ENCODE assay signal across 29 cellular contexts in the genomic region with DNA sequence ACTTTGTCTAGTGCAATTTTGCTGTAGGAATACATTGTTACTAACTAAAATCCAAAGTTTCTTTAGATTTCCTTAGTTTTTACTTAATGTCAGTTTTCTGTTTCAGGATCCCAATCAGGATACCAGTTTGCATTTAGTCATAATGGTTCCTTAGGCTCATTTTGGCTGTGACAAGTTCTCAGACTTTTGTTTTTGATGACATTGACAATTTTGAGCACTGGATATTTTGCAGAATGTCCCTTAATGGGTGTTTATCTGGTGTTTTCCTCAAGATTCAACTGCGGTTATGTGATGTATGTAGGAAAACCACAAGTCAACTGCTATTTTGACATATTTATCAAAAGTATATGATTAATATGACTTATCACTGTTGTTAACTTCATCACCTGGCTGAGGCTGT.
"Had no signal": no experiment of that assay in that cellular context is flagged by ENCODE, and none has a peak within 500 bp of the region (broad histone marks: within the 10 kb centered on the region; RNA-seq: fewer than 3 reads in every experiment).

No MANE protein-coding gene starts in this region.

- H3K27ac ChIP-seq: neural progenitor cell, ovary, parathyroid adenoma, psoas muscle, skin epidermis, spleen, suprapubic skin, testis, tibial artery, transverse colon, upper lobe of right lung, uterus had no signal

- H3K9ac ChIP-seq: neural progenitor cell, parathyroid adenoma had no signal

- H3K36me3 ChIP-seq: neural progenitor cell, ovary, spleen, suprapubic skin, tibial artery, transverse colon, upper lobe of right lung, uterus had no signal

- H3K4me1 ChIP-seq: neural progenitor cell, parathyroid adenoma, psoas muscle, spleen, suprapubic skin, testis, tibial artery, transverse colon, upper lobe of right lung, uterus had no signal

- H3K27me3 ChIP-seq: neural progenitor cell, ovary, spleen, suprapubic skin, testis, tibial artery, transverse colon, upper lobe of right lung, uterus had no signal

- H2AFZ ChIP-seq: neural progenitor cell, parathyroid adenoma had no signal

- H3K4me3 ChIP-seq: neural progenitor cell, ovary, psoas muscle, skin epidermis, smooth muscle cell, spleen, suprapubic skin, testis, tibial artery, transverse colon, upper lobe of right lung, uterus had no signal

- DNase-seq: naive thymus-derived CD8-positive, alpha-beta T cell; occipital lobe; ovary; posterior cingulate gyrus; psoas muscle; right cardiac atrium; spleen; stimulated activated CD4-positive, alpha-beta T cell treated with anti-CD3 and anti-CD28 coated beads, Interleukin-12 subunit alpha, Interleukin-12 subunit beta, amount 100 ng/mL, for 4 hours; stimulated activated CD4-positive, alpha-beta T cell treated with anti-CD3 and anti-CD28 coated beads, Interleukin-1b, Interleukin-23, amount 100 ng/mL, for 48 hours; stimulated activated CD4-positive, alpha-beta T cell treated with anti-CD3 and anti-CD28 coated beads, Interleukin-4, amount 100 ng/mL, for 1 hour; stimulated activated CD4-positive, alpha-beta T cell treated with anti-CD3 and anti-CD28 coated beads, Interleukin-4, amount 100 ng/mL, for 4 hours; stimulated activated CD8-positive, alpha-beta memory T cell treated with anti-CD3 and anti-CD28 coated beads, Interleukin-4, amount 100 ng/mL, for 48 hours; stimulated activated naive CD4-positive, alpha-beta T cell; stimulated activated naive CD8-positive, alpha-beta T cell treated with anti-CD3 and anti-CD28 coated beads, Interleukin-15, amount 100 ng/mL, for 72 hours; stimulated activated naive CD8-positive, alpha-beta T cell treated with anti-CD3 and anti-CD28 coated beads, Interleukin-15, Interleukin-2, amounts not matched to agents 100 U/mL and 50 U/mL, for 24 hours; substantia nigra; testis; tibial artery; transverse colon; upper lobe of right lung; uterus had no signal

- H3K9me3 ChIP-seq: ovary, psoas muscle, testis, tibial artery, transverse colon, upper lobe of right lung, uterus had no signal

- H3K79me2 ChIP-seq: parathyroid adenoma had no signal

- ATAC-seq: naive thymus-derived CD8-positive, alpha-beta T cell; natural killer cell treated with Interleukin-12 subunit alpha and Interleukin-12 subunit beta and Interleukin-15 and Interleukin-18, amount 100 ng/mL, for 72 hours; psoas muscle; right cardiac atrium; sciatic nerve; stimulated activated memory B cell treated with anti-CD40 and anti-IgM and Interleukin-4, amounts not matched to agents 10 μg/mL and 1 μg/mL and 100 μg/mL, for 72 hours; stimulated activated naive CD8-positive, alpha-beta T cell treated with anti-CD3 and anti-CD28 coated beads, Interleukin-15, amount 100 ng/mL, for 72 hours; stimulated activated naive CD8-positive, alpha-beta T cell treated with anti-CD3 and anti-CD28 coated beads, Interleukin-15, Interleukin-2, amounts not matched to agents 100 U/mL and 50 U/mL, for 24 hours; upper lobe of right lung had no signal

- H3K4me2 ChIP-seq: neural progenitor cell, smooth muscle cell had no signal
